ENCODE assay signal across 1 cellular context in genomic region chr19:45016388-45017314, GRCh38.
TF ChIP-seq lines count a peak whose summit lies in the region.

No MANE protein-coding gene starts in this region.

TF ChIP-seq in HEK293, 187 proteins besides CTCF, POLR2A, EP300 and RAD21 (continued from another document):
- TF ChIP-seq ZNF18 (tag by site-specific recombination; IDR thresholded peaks at IDR 0.05) (no peak), ZFP37 (tag by site-specific recombination; IDR thresholded peaks at IDR 0.05) (no peak)
